ENCODE assay signal across 15 cellular contexts in genomic region chr3:172803489-172803888, GRCh38.
"Had no signal": no experiment of that assay in that cellular context is flagged by ENCODE, and none has a peak within 500 bp of the region (broad histone marks: within the 10 kb centered on the region; RNA-seq: fewer than 3 reads in every experiment).

No MANE protein-coding gene starts in this region.

- H3K36me3 Mint-ChIP-seq: naive B cell had no signal

- H3K4me3 Mint-ChIP-seq: naive B cell had no signal

- H3K9me3 Mint-ChIP-seq: naive B cell had no signal

- ATAC-seq: left lung, pancreas, upper lobe of right lung had no signal

- H3K27me3 Mint-ChIP-seq: naive B cell had no signal

- H3K4me1 Mint-ChIP-seq: naive B cell had no signal

- H3K27ac ChIP-seq: left lung, pancreas, sigmoid colon, thoracic aorta, upper lobe of right lung, WERI-Rb-1 had no signal

- DNase-seq: activated CD4-positive, alpha-beta T cell treated with anti-CD3 and anti-CD28 coated beads for 4 hours; activated naive CD4-positive, alpha-beta T cell treated with Interleukin-2 at 50 U/mL for 16 hours; effector CD4-positive, alpha-beta T cell; foreskin fibroblast; hypothalamus; kidney; left lung; naive B cell; pancreas; sigmoid colon; stimulated activated CD4-positive, alpha-beta T cell treated with anti-CD3 and anti-CD28 coated beads, Interleukin-1b, Interleukin-23, amount 100 ng/mL, for 48 hours; T1000; upper lobe of right lung; WERI-Rb-1 had no signal
